24 cellular contexts compared by ENCODE assay signal in the genomic region with DNA sequence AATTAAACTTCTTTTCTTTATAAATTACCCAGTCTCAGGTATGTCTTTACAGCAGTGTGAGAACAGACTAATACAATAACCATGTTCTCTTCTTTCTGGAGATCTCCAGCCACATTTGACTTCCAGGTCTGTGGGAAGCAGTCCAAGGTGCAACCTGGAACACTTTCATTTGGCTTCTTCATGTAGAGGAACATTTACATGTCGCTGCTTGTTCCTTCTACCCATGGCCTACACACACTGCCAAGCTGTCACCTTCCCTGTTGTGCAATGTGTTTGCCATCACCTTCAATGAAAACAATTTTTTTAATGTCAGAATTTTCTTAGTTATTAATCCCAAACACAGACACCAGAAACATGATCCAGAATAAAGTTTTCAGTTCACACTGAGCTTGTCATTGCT.
DNase-seq lines count a peak whose midpoint lies in the region; ATAC-seq and TF ChIP-seq lines count a peak whose summit lies in the region.
"Had no signal": no experiment of that assay in that cellular context is flagged by ENCODE, and none has a peak within 500 bp of the region (broad histone marks: within the 10 kb centered on the region; RNA-seq: fewer than 3 reads in every experiment).

No MANE protein-coding gene starts in this region.

- peaks cover 14% of the 10 kb centered on the region for H3K9me3 Mint-ChIP-seq in activated T-cell treated with anti-CD3 and anti-CD28 coated beads, Interleukin-2, amount 50 U/mL, for 24 hours
- H3K9me3 Mint-ChIP-seq in activated T-cell treated with anti-CD3 and anti-CD28 coated beads, Interleukin-2, amount 50 U/mL, for 4 hours = peaks cover 12% of the 10 kb centered on the region
- H3K9me3 Mint-ChIP-seq in activated naive CD8-positive, alpha-beta T cell treated with anti-CD3 and anti-CD28 coated beads for 36 hours = peaks cover 25% of the 10 kb centered on the region
- H3K9me3 Mint-ChIP-seq: dendritic cell treated with granulocyte-macrophage colony-stimulating factor and Interleukin-4, amounts not matched to agents 40 ng/mL and 50 ng/mL, for 4 days had no signal

- H3K27me3 Mint-ChIP-seq in activated T-cell treated with anti-CD3 and anti-CD28 coated beads, Interleukin-2, amount 50 U/mL, for 24 hours = no peaks in the 10 kb centered on the region
- H3K27me3 Mint-ChIP-seq in activated T-cell treated with anti-CD3 and anti-CD28 coated beads, Interleukin-2, amount 50 U/mL, for 4 hours (ENCODE audit: low read depth) = no peaks in the 10 kb centered on the region
- no peaks in the 10 kb centered on the region for H3K27me3 Mint-ChIP-seq in activated naive CD8-positive, alpha-beta T cell treated with anti-CD3 and anti-CD28 coated beads for 36 hours
- H3K27me3 Mint-ChIP-seq: dendritic cell treated with granulocyte-macrophage colony-stimulating factor and Interleukin-4, amounts not matched to agents 40 ng/mL and 50 ng/mL, for 4 days had no signal

- no peak for TF ChIP-seq POLR2A in esophagus muscularis mucosa (IDR thresholded peaks at IDR 0.05; ENCODE audit: low read depth)
- TF ChIP-seq POLR2A in stomach (IDR thresholded peaks at IDR 0.05) = no peak

- H3K4me3 Mint-ChIP-seq in activated T-cell treated with anti-CD3 and anti-CD28 coated beads, Interleukin-2, amount 50 U/mL, for 24 hours = no peak overlapping the region
- H3K4me3 Mint-ChIP-seq in activated T-cell treated with anti-CD3 and anti-CD28 coated beads, Interleukin-2, amount 50 U/mL, for 4 hours = no peak overlapping the region
- H3K4me3 Mint-ChIP-seq in activated naive CD8-positive, alpha-beta T cell treated with anti-CD3 and anti-CD28 coated beads for 36 hours = no peak overlapping the region
- H3K4me3 Mint-ChIP-seq: CD14-positive monocyte; dendritic cell treated with granulocyte-macrophage colony-stimulating factor and Interleukin-4, amounts not matched to agents 40 ng/mL and 50 ng/mL, for 4 days; nephron had no signal

- peaks cover 83% of the 10 kb centered on the region for H3K4me1 Mint-ChIP-seq in activated T-cell treated with anti-CD3 and anti-CD28 coated beads, Interleukin-2, amount 50 U/mL, for 24 hours (ENCODE audit: low read depth)
- H3K4me1 Mint-ChIP-seq in activated T-cell treated with anti-CD3 and anti-CD28 coated beads, Interleukin-2, amount 50 U/mL, for 4 hours (ENCODE audit: low read depth) = peaks cover 83% of the 10 kb centered on the region
- H3K4me1 Mint-ChIP-seq in activated naive CD8-positive, alpha-beta T cell treated with anti-CD3 and anti-CD28 coated beads for 36 hours = peaks cover 87% of the 10 kb centered on the region
- H3K4me1 Mint-ChIP-seq: nephron had no signal

- H3K36me3 Mint-ChIP-seq in activated T-cell treated with anti-CD3 and anti-CD28 coated beads, Interleukin-2, amount 50 U/mL, for 24 hours (ENCODE audit: low read depth) = peaks cover 53% of the 10 kb centered on the region
- H3K36me3 Mint-ChIP-seq in activated T-cell treated with anti-CD3 and anti-CD28 coated beads, Interleukin-2, amount 50 U/mL, for 4 hours (ENCODE audit: insufficient read depth) = peaks cover 34% of the 10 kb centered on the region
- H3K36me3 Mint-ChIP-seq in activated naive CD8-positive, alpha-beta T cell treated with anti-CD3 and anti-CD28 coated beads for 36 hours = peaks cover 68% of the 10 kb centered on the region

- WGBS in esophagus muscularis mucosa = 85% methylated on average over 1 of the region's 1 CpG
- 41 to 76% (median 51%) methylated on average over 1 of the region's 1 CpG for WGBS in stomach, 5 donors

- H3K27ac Mint-ChIP-seq in activated T-cell treated with anti-CD3 and anti-CD28 coated beads, Interleukin-2, amount 50 U/mL, for 24 hours = peak overlapping the region; percentile 75
- H3K27ac Mint-ChIP-seq in activated naive CD8-positive, alpha-beta T cell treated with anti-CD3 and anti-CD28 coated beads for 36 hours = peak overlapping the region; percentile 78
- H3K27ac Mint-ChIP-seq: CD14-positive monocyte; dendritic cell treated with granulocyte-macrophage colony-stimulating factor and Interleukin-4, amounts not matched to agents 40 ng/mL and 50 ng/mL, for 4 days; nephron had no signal

- no peak for ATAC-seq in activated T-cell treated with anti-CD3 and anti-CD28 coated beads, Interleukin-2, amount 50 U/mL, for 4 hours
- no peak for ATAC-seq in HG03571 (IDR thresholded peaks at IDR 0.05; ENCODE audit: unreplicated experiment)

- H3K36me3 ChIP-seq in esophagus muscularis mucosa (no peaks in the 10 kb centered on the region), stomach (no peaks in the 10 kb centered on the region)
- H3K36me3 ChIP-seq: gastrocnemius medialis, right lobe of liver, vagina had no signal

- H3K9me3 ChIP-seq in esophagus muscularis mucosa = peaks cover 0 to under 1% (median 0%) of the 10 kb centered on the region in 4 donors
- no peaks in the 10 kb centered on the region for H3K9me3 ChIP-seq in stomach
- H3K9me3 ChIP-seq: gastrocnemius medialis, right lobe of liver, vagina had no signal

- TF ChIP-seq CTCF in esophagus muscularis mucosa (IDR thresholded peaks at IDR 0.05) (no peak), stomach (IDR thresholded peaks at IDR 0.05) (no peak)

- intact Hi-C loops in esophagus muscularis mucosa (cut with DNase I) = no loop called here
- intact Hi-C loops in stomach (cut with DNase I; ENCODE audit: low total_unique reads) = no loop called here

- H3K4me1 ChIP-seq in esophagus muscularis mucosa (peaks cover 0 to 10% (median 0%) of the 10 kb centered on the region in 4 donors), stomach (peaks cover 0 to 2% (median 0%) of the 10 kb centered on the region in 4 donors)
- H3K4me1 ChIP-seq: right lobe of liver had no signal

- H3K27me3 ChIP-seq in esophagus muscularis mucosa (no peaks in the 10 kb centered on the region), stomach (no peaks in the 10 kb centered on the region)
- H3K27me3 ChIP-seq: gastrocnemius medialis, right lobe of liver, vagina had no signal

- no peak for TF ChIP-seq EP300 in esophagus muscularis mucosa (IDR thresholded peaks at IDR 0.05)
- TF ChIP-seq EP300 in stomach (IDR thresholded peaks at IDR 0.05) = no peak

- no peak for DNase-seq in activated T-cell treated with anti-CD3 and anti-CD28 coated beads, Interleukin-2, amount 50 U/mL, for 24 hours
- DNase-seq in activated T-cell treated with anti-CD3 and anti-CD28 coated beads, Interleukin-2, amount 50 U/mL, for 4 hours = no peak
- no peak for DNase-seq in activated naive CD8-positive, alpha-beta T cell treated with anti-CD3 and anti-CD28 coated beads for 36 hours
- DNase-seq in esophagus muscularis mucosa (ENCODE audit: extremely low spot score) = peak; percentile 34
- DNase-seq in stomach = peak; percentile 73
- DNase-seq in dermis blood vessel endothelial cell = no peak
- DNase-seq in cerebellar cortex (ENCODE audit: low spot score) = no peak
- DNase-seq: activated CD4-positive, alpha-beta T cell treated with anti-CD3 and anti-CD28 coated beads, Interleukin-2, amount 50 U/mL, for 48 hours; activated T-cell treated with anti-CD3 and anti-CD28 coated beads, Interleukin-2, amount 50 U/mL, for 1 hour; DMS153; GF-D8; IMR-90; mesendoderm; NCI-H1436 treated with DMSO at 0.1 percent for 48 hours; right lobe of liver; Right ventricle myocardium superior; stimulated activated CD8-positive, alpha-beta memory T cell treated with anti-CD3 and anti-CD28 coated beads, Interleukin-4, amount 100 ng/mL, for 48 hours had no signal

- H3K4me3 ChIP-seq in esophagus muscularis mucosa (no peak overlapping the region), stomach (no peak overlapping the region)
- H3K4me3 ChIP-seq: gastrocnemius medialis, right lobe of liver, vagina had no signal

- H3K27ac ChIP-seq in esophagus muscularis mucosa (replicated peaks in 1 of 4) (no peak overlapping the region), stomach (peak overlapping the region in 1 of 5 donors; percentile 26)
- H3K27ac ChIP-seq: parathyroid adenoma, right lobe of liver, vagina had no signal

Comparison
In these comparisons a context has a peak if more than half of its experiments do, and no peak if none do; other contexts are left out.
1. DNase-seq: peak in esophagus muscularis mucosa (single experiment) and stomach (single experiment); none in activated T-cell treated with anti-CD3 and anti-CD28 coated beads, Interleukin-2, amount 50 U/mL, for 24 hours (single experiment), activated T-cell treated with anti-CD3 and anti-CD28 coated beads, Interleukin-2, amount 50 U/mL, for 4 hours (single experiment), activated naive CD8-positive, alpha-beta T cell treated with anti-CD3 and anti-CD28 coated beads for 36 hours (single experiment), dermis blood vessel endothelial cell (single experiment) and cerebellar cortex (single experiment).